1 cellular context compared by ENCODE assay signal in the genomic region with DNA sequence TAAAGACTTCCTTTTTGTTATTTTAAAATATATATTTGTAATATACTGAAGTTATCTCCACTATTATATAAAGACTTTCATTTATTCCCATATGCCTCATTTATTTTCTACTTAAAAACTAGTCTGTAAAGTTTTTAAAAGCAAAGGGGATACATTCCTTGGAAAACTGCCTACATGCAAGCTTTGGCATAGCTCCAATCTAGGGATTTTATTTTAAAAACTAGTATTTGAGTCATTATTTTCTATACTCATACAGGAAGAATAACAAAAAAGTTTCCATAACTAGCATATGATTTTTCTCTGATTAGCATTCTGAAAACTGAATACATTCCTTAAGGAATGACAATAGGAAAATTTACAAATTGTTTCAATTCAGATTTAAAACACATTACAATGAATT.
TF ChIP-seq lines count a peak whose summit lies in the region.

No MANE protein-coding gene starts in this region.

TF ChIP-seq in SK-N-SH treated with all-trans-retinoic acid at 6 μM for 48 hours, 23 proteins besides CTCF, POLR2A, EP300 and RAD21 (continued from another document):
- no peak for TF ChIP-seq CREB5 (CRISPR knock-in tag; IDR thresholded peaks at IDR 0.05; ENCODE audit: low read depth)
- no peak for TF ChIP-seq ZFP30 (CRISPR knock-in tag; IDR thresholded peaks at IDR 0.05)
